In the genomic region with DNA sequence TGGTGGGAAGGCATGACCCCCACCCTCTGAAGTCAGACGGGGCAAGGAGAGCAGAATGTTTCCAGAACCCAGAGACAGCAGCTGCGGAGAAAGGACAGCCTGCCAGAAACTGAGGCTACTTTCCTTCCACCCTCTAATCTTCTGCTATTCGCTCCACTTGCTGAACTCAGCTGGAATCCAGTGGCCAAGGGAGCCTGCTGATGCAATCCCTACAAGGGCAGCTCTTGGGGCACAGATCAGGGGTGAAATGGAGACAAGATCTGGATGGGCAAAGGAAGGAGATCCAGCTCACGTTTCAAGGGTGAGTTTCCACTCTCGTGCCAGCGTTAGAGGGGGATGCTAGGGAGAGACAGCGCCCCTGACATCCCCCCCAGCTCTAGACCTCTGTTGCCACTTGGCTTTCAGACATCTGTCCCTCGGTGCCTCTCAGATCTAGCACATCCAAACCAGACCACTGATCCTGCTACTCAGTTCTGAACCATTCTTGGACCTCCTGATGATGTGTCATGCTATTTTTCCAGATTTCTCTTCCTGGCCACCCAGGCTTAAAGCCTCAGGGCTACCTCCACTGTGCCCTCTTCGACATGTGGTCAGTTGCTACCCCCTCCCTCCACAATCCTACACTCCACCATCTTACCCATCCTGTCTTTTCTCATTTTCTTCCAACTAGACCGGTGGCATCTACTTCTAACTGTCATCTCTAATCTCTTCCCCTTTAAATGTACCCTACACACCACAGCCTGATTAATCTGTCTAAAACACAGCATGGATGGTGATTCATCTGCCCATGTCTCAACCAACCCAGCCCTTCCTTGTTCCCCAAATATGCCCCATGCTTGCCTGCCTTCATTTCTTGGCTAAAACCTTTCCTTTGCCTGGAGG, we compare ENCODE assay signal across 13 cellular contexts.
DNase-seq lines count a peak whose midpoint lies in the region; ATAC-seq and TF ChIP-seq lines count a peak whose summit lies in the region.
"Had no signal": no experiment of that assay in that cellular context is flagged by ENCODE, and none has a peak within 500 bp of the region (broad histone marks: within the 10 kb centered on the region; RNA-seq: fewer than 3 reads in every experiment).

No MANE protein-coding gene starts in this region.

- no peak for TF ChIP-seq CTCF in VCaP (conservative IDR thresholded peaks at IDR 0.05)

- peak; percentile 88 for DNase-seq in A172 (ENCODE audit: low spot score)
- DNase-seq in HT1080 (ENCODE audit: low read depth) = peak; percentile 67
- peak; percentile 49 for DNase-seq in iris pigment epithelial cell (ENCODE audit: low read depth)
- DNase-seq in NCI-H1436 treated with DMSO at 0.1 percent for 48 hours (lab: John Stamatoyannopoulos, UW) = no peak
- DNase-seq in D341Med (ENCODE audit: low spot score) = no peak
- DNase-seq: activated CD4-positive, alpha-beta T cell treated with anti-CD3 and anti-CD28 coated beads, Interleukin-2, amount 10 ng/mL, durations not matched to agents 7 days and 5 days; amygdala; GOT3; NK-92 treated with Interleukin-12 subunit alpha and Interleukin-12 subunit beta, amount 100 ng/mL, for 24 hours; psoas muscle had no signal

- peak overlapping the region; percentile 95 for H3K27ac ChIP-seq in VCaP
- H3K27ac ChIP-seq: psoas muscle had no signal

- ATAC-seq in GM18498 (IDR thresholded peaks at IDR 0.05; ENCODE audit: unreplicated experiment) (no peak), GM18517 (IDR thresholded peaks at IDR 0.05; ENCODE audit: unreplicated experiment) (no peak)
- ATAC-seq: psoas muscle had no signal

Comparison
In these comparisons a context has a peak if more than half of its experiments do, and no peak if none do; other contexts are left out.
1. DNase-seq: peak in A172 (single experiment), HT1080 (single experiment) and iris pigment epithelial cell (single experiment); none in NCI-H1436 treated with DMSO at 0.1 percent for 48 hours (single experiment) and D341Med (single experiment).